In genomic region chr22:40432167-40432566, GRCh38 we compare ENCODE assay signal across 25 cellular contexts.
A peak's percentile ranks its signal among the peaks of the same experiment; 100 is the strongest.
DNase-seq lines count a peak whose midpoint lies in the region; ATAC-seq lines count a peak whose summit lies in the region.
"Had no signal": no experiment of that assay in that cellular context is flagged by ENCODE, and none has a peak within 500 bp of the region (broad histone marks: within the 10 kb centered on the region; RNA-seq: fewer than 3 reads in every experiment).

No MANE protein-coding gene starts in this region.

- POLR2A ChIA-PET in naive thymus-derived CD8-positive, alpha-beta T cell (lab: Charles Lee): interaction anchor here (0.6 to 1.3 kb wide), 2 partner anchors 26 to 151 kb away, joined by 3 read pairs; no protein-coding TSS in a partner anchor

- H3K27me3 Mint-ChIP-seq in activated T-cell treated with anti-CD3 and anti-CD28 coated beads, Interleukin-2, amount 50 U/mL, for 72 hours (ENCODE audit: low read depth): no peaks in the 10 kb centered on the region
- H3K27me3 Mint-ChIP-seq in dendritic cell treated with granulocyte-macrophage colony-stimulating factor and Interleukin-4, amounts not matched to agents 40 ng/mL and 50 ng/mL, for 4 days: no peaks in the 10 kb centered on the region
- no peaks in the 10 kb centered on the region for H3K27me3 Mint-ChIP-seq in naive thymus-derived CD8-positive, alpha-beta T cell
- H3K27me3 Mint-ChIP-seq: activated naive CD8-positive, alpha-beta T cell treated with anti-CD3 and anti-CD28 coated beads, Interleukin-2, amount 10 ng/mL, durations not matched to agents 7 days and 5 days had no signal

- peaks cover 36% of the 10 kb centered on the region for H3K4me1 Mint-ChIP-seq in activated T-cell treated with anti-CD3 and anti-CD28 coated beads, Interleukin-2, amount 50 U/mL, for 72 hours (ENCODE audit: low read depth)
- peaks cover 95% of the 10 kb centered on the region for H3K4me1 Mint-ChIP-seq in dendritic cell treated with granulocyte-macrophage colony-stimulating factor and Interleukin-4, amounts not matched to agents 40 ng/mL and 50 ng/mL, for 4 days (ENCODE audit: low read depth)
- H3K4me1 Mint-ChIP-seq in naive thymus-derived CD8-positive, alpha-beta T cell: peaks cover 23 to 68% (median 50%) of the 10 kb centered on the region in 4 donors

- H3K4me3 Mint-ChIP-seq in activated T-cell treated with anti-CD3 and anti-CD28 coated beads, Interleukin-2, amount 50 U/mL, for 72 hours: no peak overlapping the region
- H3K4me3 Mint-ChIP-seq in dendritic cell treated with granulocyte-macrophage colony-stimulating factor and Interleukin-4, amounts not matched to agents 40 ng/mL and 50 ng/mL, for 4 days: no peak overlapping the region
- H3K4me3 Mint-ChIP-seq in naive thymus-derived CD8-positive, alpha-beta T cell: no peak overlapping the region
- H3K4me3 Mint-ChIP-seq: activated naive CD8-positive, alpha-beta T cell treated with anti-CD3 and anti-CD28 coated beads, Interleukin-2, amount 10 ng/mL, durations not matched to agents 7 days and 5 days; CD8-positive, alpha-beta memory T cell had no signal

- H3K27ac Mint-ChIP-seq in activated T-cell treated with anti-CD3 and anti-CD28 coated beads, Interleukin-2, amount 50 U/mL, for 72 hours: peak overlapping the region; percentile 46
- H3K27ac Mint-ChIP-seq in dendritic cell treated with granulocyte-macrophage colony-stimulating factor and Interleukin-4, amounts not matched to agents 40 ng/mL and 50 ng/mL, for 4 days: peak overlapping the region; percentile 62
- H3K27ac Mint-ChIP-seq in naive thymus-derived CD8-positive, alpha-beta T cell: peak overlapping the region in 3 of 10 donors; percentile 36 to 66 (median 53)
- H3K27ac Mint-ChIP-seq: activated naive CD8-positive, alpha-beta T cell treated with anti-CD3 and anti-CD28 coated beads, Interleukin-2, amount 10 ng/mL, durations not matched to agents 7 days and 5 days had no signal

- H3K9me3 Mint-ChIP-seq in activated T-cell treated with anti-CD3 and anti-CD28 coated beads, Interleukin-2, amount 50 U/mL, for 72 hours: no peaks in the 10 kb centered on the region
- no peaks in the 10 kb centered on the region for H3K9me3 Mint-ChIP-seq in dendritic cell treated with granulocyte-macrophage colony-stimulating factor and Interleukin-4, amounts not matched to agents 40 ng/mL and 50 ng/mL, for 4 days
- no peaks in the 10 kb centered on the region for H3K9me3 Mint-ChIP-seq in naive thymus-derived CD8-positive, alpha-beta T cell
- H3K9me3 Mint-ChIP-seq: activated naive CD8-positive, alpha-beta T cell treated with anti-CD3 and anti-CD28 coated beads, Interleukin-2, amount 10 ng/mL, durations not matched to agents 7 days and 5 days; CD8-positive, alpha-beta memory T cell had no signal

- peaks cover 11 to 24% of the 10 kb centered on the region in 2 donors for H3K36me3 Mint-ChIP-seq in activated T-cell treated with anti-CD3 and anti-CD28 coated beads, Interleukin-2, amount 50 U/mL, for 72 hours (ENCODE audit: insufficient read depth in 2 of 2)
- H3K36me3 Mint-ChIP-seq in dendritic cell treated with granulocyte-macrophage colony-stimulating factor and Interleukin-4, amounts not matched to agents 40 ng/mL and 50 ng/mL, for 4 days (ENCODE audit: low read depth): peaks cover 80% of the 10 kb centered on the region
- H3K36me3 Mint-ChIP-seq in naive thymus-derived CD8-positive, alpha-beta T cell: peaks cover 10 to 83% (median 17%) of the 10 kb centered on the region in 3 donors

- no peak for ATAC-seq in activated T-cell treated with anti-CD3 and anti-CD28 coated beads, Interleukin-2, amount 50 U/mL, for 72 hours (replicated peaks in 1 of 2)
- ATAC-seq in GM19351 (IDR thresholded peaks at IDR 0.05; ENCODE audit: unreplicated experiment): no peak
- no peak for ATAC-seq in naive thymus-derived CD8-positive, alpha-beta T cell

- intact Hi-C loops in dendritic cell treated with granulocyte-macrophage colony-stimulating factor and Interleukin-4, amounts not matched to agents 40 ng/mL and 50 ng/mL, for 4 days (cut with micrococcal nuclease): loop anchor here (10.0 kb wide), 1 partner anchor 203 kb away; the partner anchor contains the start of gene MRTFA

- no peak for DNase-seq in activated T-cell treated with anti-CD3 and anti-CD28 coated beads, Interleukin-2, amount 50 U/mL, for 72 hours
- no peak for DNase-seq in activated T-cell treated with anti-CD3 and anti-CD28 coated beads, Interleukin-2, amount 50 U/mL, for 1 hour
- DNase-seq in MV-4-11 (lab: John Stamatoyannopoulos, UW): peak; percentile 76
- DNase-seq in activated CD4-positive, alpha-beta T cell treated with anti-CD3 and anti-CD28 coated beads, Interleukin-2, amount 50 U/mL, for 1 hour: no peak
- DNase-seq in RKO (ENCODE audit: low spot score): no peak
- DNase-seq in naive thymus-derived CD8-positive, alpha-beta T cell: no peak
- DNase-seq: activated CD4-positive, alpha-beta T cell treated with anti-CD3 and anti-CD28 coated beads for 48 hours; activated gamma-delta T cell treated with Interleukin-2 at 50 U/mL for 16 hours; activated naive CD8-positive, alpha-beta T cell treated with anti-CD3 and anti-CD28 coated beads, Interleukin-2, amount 10 ng/mL, durations not matched to agents 7 days and 5 days; CD8-positive, alpha-beta memory T cell; erythroblast; HCEC 1CT; KBM-7; left ventricle myocardium inferior; NCI-H2107; NCI-H345; NCI-H69; SIG-M5; sigmoid colon; stimulated activated CD4-positive, alpha-beta T cell treated with anti-CD3 and anti-CD28 coated beads, Interleukin-4, amount 100 ng/mL, for 24 hours; T1000; transverse colon; WERI-Rb-1 had no signal
